In genomic region chr12:92155733-92156132, GRCh38 we compare ENCODE assay signal across 22 cellular contexts. TPM values are rescaled to one million over a fixed set of nuclear protein-coding genes. Genes with fewer than 3 reads are reported as not detected.
DNase-seq lines count a peak whose midpoint lies in the region; ATAC-seq and TF ChIP-seq lines count a peak whose summit lies in the region.
"Had no signal": no experiment of that assay in that cellular context is flagged by ENCODE, and none has a peak within 500 bp of the region (broad histone marks: within the 10 kb centered on the region; RNA-seq: fewer than 3 reads in every experiment).

No MANE protein-coding gene starts in this region.

- no peak overlapping the region for H3K4me3 ChIP-seq in IMR-90 (ENCODE audit: insufficient read depth, low read depth, low read length)
- H3K4me3 ChIP-seq in HAP-1 = no peak overlapping the region
- H3K4me3 ChIP-seq: left lung, tibial artery had no signal

- dilution Hi-C loops in IMR-90 (cut with HindIII; ENCODE audit: low sequenced_read_pairs, unreplicated experiment) = no loop called here

- no TSS peak for BruUV-seq in IMR-90 (replicated peaks; lab: Mats Ljungman, UMichigan)

- no peak for DNase-seq in CD4-positive, alpha-beta T cell
- DNase-seq in IMR-90 (peak; percentile 46), amniotic epithelial cell (ENCODE audit: low read depth) (peak; percentile 73), HAP-1 (ENCODE audit: low spot score in 2 of 2) (no peak), HT-29 (ENCODE audit: low spot score) (no peak), NOMO-1 (lab: John Stamatoyannopoulos, UW; ENCODE audit: unreplicated experiment in 2 of 2) (no peak), inferior parietal cortex (ENCODE audit: extremely low spot score) (no peak)
- DNase-seq in naive thymus-derived CD8-positive, alpha-beta T cell = no peak
- DNase-seq: ACHN; activated CD4-positive, CD25-positive, alpha-beta regulatory T cell treated with anti-CD3 and anti-CD28 coated beads, Interleukin-2, amount 50 U/mL, for 72 hours; activated T-cell treated with anti-CD3 and anti-CD28 coated beads for 4 hours; caudate nucleus; endodermal cell; hypothalamus; left lung; natural killer cell; NCI-H1092; NCI-H187 treated with DMSO at 0.1 percent for 48 hours; NCI-H526 treated with DMSO at 0.1 percent for 48 hours; tibial artery had no signal

- H3K27me3 ChIP-seq in CD4-positive, alpha-beta T cell (ENCODE audit: control insufficient read depth, insufficient read depth, low read length) = no peaks in the 10 kb centered on the region
- H3K27me3 ChIP-seq in IMR-90 (ENCODE audit: control insufficient read depth, insufficient read depth, low read length) = no peaks in the 10 kb centered on the region
- 0 out of 2 replicates have a peak, but pooled peaks cover 2% of the 10 kb centered on the region for H3K27me3 ChIP-seq in HAP-1 (ENCODE audit: low read depth)
- H3K27me3 ChIP-seq: left lung, tibial artery had no signal

- no peak overlapping the region for H2AK5ac ChIP-seq in IMR-90 (ENCODE audit: low read depth, low read length)

- POLR2A ChIA-PET in CD4-positive, alpha-beta T cell (lab: Charles Lee) = interaction anchor here (0.6 to 3.1 kb wide), 3 partner anchors 8 to 78 kb away, joined by 3 to 31 read pairs (median 4); partner anchors contain the start of gene BTG1
- POLR2A ChIA-PET in IMR-90 (lab: Charles Lee; ENCODE audit: unreplicated experiment) = interaction anchor here (0.9 kb wide), 1 partner anchor 10 kb away, joined by 4 read pairs; the partner anchor contains the start of gene BTG1
- POLR2A ChIA-PET in naive thymus-derived CD8-positive, alpha-beta T cell (lab: Charles Lee) = interaction anchor here (1.0 to 8.0 kb wide), 3 partner anchors 9 to 15 kb away, joined by 3 to 114 read pairs (median 3); partner anchors contain the start of gene BTG1

- no peak overlapping the region for H3K23ac ChIP-seq in IMR-90 (ENCODE audit: low read depth, low read length)

- no peak overlapping the region for H2AFZ ChIP-seq in IMR-90 (replicated peaks; ENCODE audit: low read length, poor library complexity)

- no peak overlapping the region for H2AK9ac ChIP-seq in IMR-90 (replicated peaks; ENCODE audit: low read depth, low read length, poor library complexity)

- no peaks in the 10 kb centered on the region for H3K9me3 ChIP-seq in CD4-positive, alpha-beta T cell (ENCODE audit: control insufficient read depth, low read length)
- H3K9me3 ChIP-seq in IMR-90 (ENCODE audit: control insufficient read depth, insufficient read depth, low read length) = no peaks in the 10 kb centered on the region
- no peaks in the 10 kb centered on the region for H3K9me3 ChIP-seq in HAP-1
- H3K9me3 ChIP-seq: left lung, tibial artery had no signal

- no CpG with 5 or more reads among the region's 2 CpGs for WGBS in IMR-90 (ENCODE audit: extremely low coverage in 2 of 2, insufficient read length in 1 of 2), 2 experiments

- no peak overlapping the region for H4K91ac ChIP-seq in IMR-90 (ENCODE audit: insufficient read depth, low read depth, low read length)

- no peak for TF ChIP-seq RAD21 in IMR-90 (IDR thresholded peaks at IDR 0.05; ENCODE audit: low read length)

- no peak overlapping the region for H3K4ac ChIP-seq in IMR-90 (ENCODE audit: low read depth, low read length)

- H4K20me1 ChIP-seq in IMR-90 (ENCODE audit: insufficient read depth, low read length) = no peaks in the 10 kb centered on the region

- H3K4me1 Mint-ChIP-seq in CD4-positive, alpha-beta T cell (ENCODE audit: low read depth) = peaks cover 55% of the 10 kb centered on the region
- H3K4me1 Mint-ChIP-seq in naive thymus-derived CD8-positive, alpha-beta T cell = peaks cover 20 to 74% (median 47%) of the 10 kb centered on the region in 4 donors

- no peaks in the 10 kb centered on the region for H3K27me3 Mint-ChIP-seq in CD4-positive, alpha-beta T cell
- H3K27me3 Mint-ChIP-seq in naive thymus-derived CD8-positive, alpha-beta T cell = no peaks in the 10 kb centered on the region

- H3K56ac ChIP-seq in IMR-90 (ENCODE audit: extremely low read depth, insufficient read depth, low read length) = no peak overlapping the region

- H2BK5ac ChIP-seq in IMR-90 (ENCODE audit: low read depth, low read length, poor library complexity, severe bottlenecking) = no peak overlapping the region

- no peak overlapping the region for H4K8ac ChIP-seq in IMR-90 (ENCODE audit: low read depth in 2 of 2, low read length in 2 of 2)

- H3K79me1 ChIP-seq in IMR-90 (ENCODE audit: low read depth in 1 of 2, low read length in 2 of 2) = no peaks in the 10 kb centered on the region

- no peak overlapping the region for H2BK20ac ChIP-seq in IMR-90 (ENCODE audit: low read depth, low read length)

- no peak overlapping the region for H3K27ac ChIP-seq in CD4-positive, alpha-beta T cell (ENCODE audit: low read depth, low read length)
- H3K27ac ChIP-seq in IMR-90 (ENCODE audit: insufficient read depth, low read length) = no peak overlapping the region
- H3K27ac ChIP-seq: left lung, tibial artery had no signal

- no peak overlapping the region for H2BK15ac ChIP-seq in IMR-90 (ENCODE audit: low read depth, low read length)

- CTCF ChIA-PET in CD4-positive, alpha-beta T cell (lab: Charles Lee) = interaction anchor here (0.6 kb wide), 1 partner anchor 452 kb away, joined by 6 read pairs; no protein-coding TSS in a partner anchor
- CTCF ChIA-PET in IMR-90 (lab: Yijun Ruan, JAX) = interaction anchor here (0.7 to 1.5 kb wide), 2 partner anchors 10 to 12 kb away, joined by 3 read pairs; partner anchors contain the start of gene BTG1

- no peak overlapping the region for H3K18ac ChIP-seq in IMR-90 (ENCODE audit: low read depth, low read length)

- TF ChIP-seq POLR2A in IMR-90 (IDR thresholded peaks at IDR 0.05; ENCODE audit: low read depth, low read length) = no peak

- no peaks in the 10 kb centered on the region for H3K36me3 ChIP-seq in IMR-90 (ENCODE audit: control insufficient read depth, insufficient read depth, low read length)
- H3K36me3 ChIP-seq in HAP-1 (replicated peaks) = no peaks in the 10 kb centered on the region
- H3K36me3 ChIP-seq: left lung, tibial artery had no signal

- no peak overlapping the region for H3K9ac ChIP-seq in IMR-90 (ENCODE audit: low read depth, low read length)

- no peak overlapping the region for H3K4me2 ChIP-seq in IMR-90 (ENCODE audit: low read depth, low read length)

- no peak overlapping the region for H2BK120ac ChIP-seq in IMR-90 (ENCODE audit: low read depth, low read length)

- H3K27ac Mint-ChIP-seq in CD4-positive, alpha-beta T cell = peak overlapping the region; percentile 92
- peak overlapping the region in 7 of 10 donors; percentile 31 to 99 (median 94) for H3K27ac Mint-ChIP-seq in naive thymus-derived CD8-positive, alpha-beta T cell
- H3K27ac Mint-ChIP-seq: activated naive CD4-positive, alpha-beta T cell treated with anti-CD3 and anti-CD28 coated beads, Interleukin-2, amount 50 U/mL, for 72 hours; endodermal cell; natural killer cell; T-helper 1 cell treated with Interleukin-12 subunit alpha and Interleukin-12 subunit beta and Interleukin-4 antibody, amounts not matched to agents 30 μg/mL and 1 μg/mL, for 36 hours had no signal

- peaks cover 3% of the 10 kb centered on the region; the same call in 1 of the 2 replicates for H3K9me1 ChIP-seq in IMR-90 (ENCODE audit: insufficient read depth, low read length)

- H3K14ac ChIP-seq in IMR-90 (replicated peaks; ENCODE audit: low read depth, low read length) = no peak overlapping the region

- H3K4me1 ChIP-seq in IMR-90 (ENCODE audit: control insufficient read depth, insufficient read depth, low read length) = peaks cover 2% of the 10 kb centered on the region; the same call in 1 of the 2 replicates
- H3K4me1 ChIP-seq in HAP-1 = no peaks in the 10 kb centered on the region
- H3K4me1 ChIP-seq: tibial artery had no signal

- in situ Hi-C loops in IMR-90 (cut with MboI; ENCODE audit: low sequenced_read_pairs) = no loop called here
- in situ Hi-C loops in HAP-1 (cut with MboI; ENCODE audit: low sequenced_read_pairs) = no loop called here

- H3K36me3 Mint-ChIP-seq in CD4-positive, alpha-beta T cell (ENCODE audit: low read depth) = peaks cover 28% of the 10 kb centered on the region
- peaks cover 8 to 17% (median 12%) of the 10 kb centered on the region in 3 donors for H3K36me3 Mint-ChIP-seq in naive thymus-derived CD8-positive, alpha-beta T cell
- H3K36me3 Mint-ChIP-seq: natural killer cell had no signal

- no peak for TF ChIP-seq CTCF in CD4-positive, alpha-beta T cell (IDR thresholded peaks at IDR 0.05)
- no peak for TF ChIP-seq CTCF in IMR-90 (conservative IDR thresholded peaks at IDR 0.05; ENCODE audit: low read depth, low read length)

- H3K4me3 Mint-ChIP-seq in CD4-positive, alpha-beta T cell = no peak overlapping the region
- peak overlapping the region in 1 of 10 donors; percentile 78 for H3K4me3 Mint-ChIP-seq in naive thymus-derived CD8-positive, alpha-beta T cell
- H3K4me3 Mint-ChIP-seq: endodermal cell; natural killer cell; T-helper 1 cell treated with Interleukin-12 subunit alpha and Interleukin-12 subunit beta and Interleukin-4 antibody, amounts not matched to agents 30 μg/mL and 1 μg/mL, for 36 hours had no signal

- H4K5ac ChIP-seq in IMR-90 (ENCODE audit: low read depth, low read length) = no peak overlapping the region

- no peak for ATAC-seq in CD4-positive, alpha-beta T cell (ENCODE audit: poor library complexity)
- no peak for ATAC-seq in IMR-90 (ENCODE audit: low read depth)
- ATAC-seq in naive thymus-derived CD8-positive, alpha-beta T cell = no peak
- ATAC-seq: activated naive CD4-positive, alpha-beta T cell treated with anti-CD3 and anti-CD28 coated beads, Interleukin-2, amount 50 U/mL, for 72 hours; natural killer cell had no signal

- peaks cover 2% of the 10 kb centered on the region for H3K9me3 Mint-ChIP-seq in CD4-positive, alpha-beta T cell
- peaks cover 0 to 6% (median 0%) of the 10 kb centered on the region in 9 donors for H3K9me3 Mint-ChIP-seq in naive thymus-derived CD8-positive, alpha-beta T cell
- H3K9me3 Mint-ChIP-seq: endodermal cell, natural killer cell had no signal

- intact Hi-C loops in CD4-positive, alpha-beta T cell (cut with DNase I, micrococcal nuclease) = no loop called here
- intact Hi-C loops in IMR-90 (cut with micrococcal nuclease) = no loop called here

TF ChIP-seq in IMR-90, 13 proteins besides CTCF, POLR2A, EP300 and RAD21:
- TF ChIP-seq FOS (IDR thresholded peaks at IDR 0.05; ENCODE audit: low read depth, low read length) = no peak
- TF ChIP-seq CEBPB (IDR thresholded peaks at IDR 0.05; ENCODE audit: low read depth, low read length) = peak; percentile 42; the same call in 1 of the 2 replicates
- TF ChIP-seq NFE2L2 (IDR thresholded peaks at IDR 0.05; ENCODE audit: low read depth, low read length) = no peak

RNA-seq across cellular contexts. Expression of gene BTG1, which starts 10.1 kb away (rescaled TPM):
- 1,000 to 10,000 TPM; 1,698 to 1,774 TPM for total RNA-seq in CD4-positive, alpha-beta T cell
- total RNA-seq in IMR-90 (2012; rRNA removed) = 3.8 and 8.1 TPM in 2 replicates
- 33.5 and 43.3 TPM in 2 replicates for polyA plus RNA-seq in IMR-90 (2012; rRNA removed)
- 3.7 and 12.0 TPM in 2 replicates for polyA plus RNA-seq in IMR-90 (2012; cell fraction: cytosol; rRNA removed)
- 4.7 and 12.8 TPM in 2 replicates for polyA plus RNA-seq in IMR-90 (2012; cell fraction: nucleus; rRNA removed; ENCODE audit: low replicate concordance)
- total RNA-seq in naive thymus-derived CD8-positive, alpha-beta T cell = 100 to 1,000 TPM; 537 to 544 TPM
- 100 to 1,000 TPM; 705 to 889 (median 719) TPM for polyA plus RNA-seq in naive thymus-derived CD8-positive, alpha-beta T cell
- total RNA-seq in HT-29 (2014; rRNA removed; shearing (Covaris generic)) = 4.3 and 12.4 TPM in 2 replicates

Comparison
In these comparisons a context has a peak if more than half of its experiments do, and no peak if none do; other contexts are left out.
1. DNase-seq: peak in IMR-90 (single experiment) and amniotic epithelial cell (single experiment); none in CD4-positive, alpha-beta T cell (0 of 10), naive thymus-derived CD8-positive, alpha-beta T cell (0 of 10), HAP-1 (0 of 2), HT-29 (single experiment), NOMO-1 (0 of 2) and inferior parietal cortex (single experiment).
2. RNA of gene BTG1, which starts 10.1 kb away (total RNA-seq): 1,698 to 1,774 TPM in CD4-positive, alpha-beta T cell and 537 to 544 TPM in naive thymus-derived CD8-positive, alpha-beta T cell; 4.3 to 12.4 TPM in HT-29 and 3.8 to 8.1 TPM in IMR-90; every median in the first group is over 10 times any median in the second.